Comparison of ENCODE assay signal across 8 cellular contexts in the genomic region with DNA sequence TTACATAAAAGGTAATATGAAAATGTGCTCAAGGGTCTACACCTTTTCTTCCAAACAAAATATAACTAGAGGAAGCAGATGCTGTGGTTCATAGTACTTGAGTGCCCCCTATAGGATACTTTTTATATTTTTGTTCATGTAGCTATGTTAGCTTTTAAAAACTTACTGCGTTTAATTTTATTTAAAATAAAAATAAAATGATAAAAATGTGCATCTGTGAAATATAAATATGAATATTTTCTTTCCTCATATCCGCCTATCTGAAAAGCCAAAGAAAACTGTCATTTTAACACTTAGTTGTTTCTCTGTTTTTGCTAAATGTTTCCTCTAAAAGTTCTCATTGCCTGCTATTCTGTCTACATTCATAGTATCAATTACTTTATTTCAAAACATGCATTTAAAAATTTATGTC. TPM values are rescaled to one million over a fixed set of nuclear protein-coding genes. Genes with fewer than 3 reads are reported as not detected.
DNase-seq lines count a peak whose midpoint lies in the region; ATAC-seq and TF ChIP-seq lines count a peak whose summit lies in the region.

No MANE protein-coding gene starts in this region.

- H2AFZ ChIP-seq in MM.1S (ENCODE audit: low read length) = no peak overlapping the region

- no peaks in the 10 kb centered on the region for H3K27me3 Mint-ChIP-seq in WTC11 (ENCODE audit: low read depth)
- H3K27me3 Mint-ChIP-seq in activated naive CD4-positive, alpha-beta T cell treated with anti-CD3 and anti-CD28 coated beads, Interleukin-2, amount 10 ng/mL, durations not matched to agents 7 days and 5 days = no peaks in the 10 kb centered on the region

- no peaks in the 10 kb centered on the region for H3K9me2 ChIP-seq in MM.1S (replicated peaks; ENCODE audit: insufficient read depth, low read length)

- no peak overlapping the region for H3K9ac ChIP-seq in MM.1S (ENCODE audit: low read length)

- H3K27ac ChIP-seq in MM.1S (ENCODE audit: low read length) (no peak overlapping the region), left lung (no peak overlapping the region)

- no peak overlapping the region for H3K27ac Mint-ChIP-seq in WTC11
- H3K27ac Mint-ChIP-seq in activated naive CD4-positive, alpha-beta T cell treated with anti-CD3 and anti-CD28 coated beads, Interleukin-2, amount 10 ng/mL, durations not matched to agents 7 days and 5 days = no peak overlapping the region

- no peaks in the 10 kb centered on the region for H4K20me1 ChIP-seq in MM.1S (ENCODE audit: insufficient read depth, low read length)

- no peaks in the 10 kb centered on the region for H3K36me3 ChIP-seq in MM.1S (replicated peaks; ENCODE audit: insufficient read depth, low read length)
- no peaks in the 10 kb centered on the region for H3K36me3 ChIP-seq in left lung

- H3K9me3 ChIP-seq in MM.1S (replicated peaks; ENCODE audit: insufficient read depth, low read length) (no peaks in the 10 kb centered on the region), left lung (no peaks in the 10 kb centered on the region)

- POLR2A ChIA-PET in WTC11 (lab: Charles Lee) = no interaction called here

- no peaks in the 10 kb centered on the region; the same call in 1 of the 2 replicates for H3K4me1 Mint-ChIP-seq in WTC11
- H3K4me1 Mint-ChIP-seq in activated naive CD4-positive, alpha-beta T cell treated with anti-CD3 and anti-CD28 coated beads, Interleukin-2, amount 10 ng/mL, durations not matched to agents 7 days and 5 days = no peaks in the 10 kb centered on the region

- no peak overlapping the region for H3K4me2 ChIP-seq in MM.1S (ENCODE audit: low read depth, low read length)

- H3K27me3 ChIP-seq in MM.1S (replicated peaks; ENCODE audit: insufficient read depth, low read length) (no peaks in the 10 kb centered on the region), left lung (no peaks in the 10 kb centered on the region)

- H3K36me3 Mint-ChIP-seq in WTC11 = no peaks in the 10 kb centered on the region
- H3K36me3 Mint-ChIP-seq in activated naive CD4-positive, alpha-beta T cell treated with anti-CD3 and anti-CD28 coated beads, Interleukin-2, amount 10 ng/mL, durations not matched to agents 7 days and 5 days = no peaks in the 10 kb centered on the region

- H3K79me2 ChIP-seq in MM.1S (ENCODE audit: low read length) = no peaks in the 10 kb centered on the region

- TF ChIP-seq CTCF in MM.1S (IDR thresholded peaks at IDR 0.05; ENCODE audit: low read length) (peak; percentile 45), WTC11 (IDR thresholded peaks at IDR 0.05) (peak; percentile 58; the same call in 1 of the 2 replicates), left lung (IDR thresholded peaks at IDR 0.05) (peak in 1 of 2 donors; percentile 37)

- ATAC-seq in WTC11 (no peak), left lung (peak; percentile 65), HG02840 (IDR thresholded peaks at IDR 0.05; ENCODE audit: low FRiP score, unreplicated experiment) (no peak), HG03432 (IDR thresholded peaks at IDR 0.05; ENCODE audit: unreplicated experiment) (no peak)

- H3K4me3 ChIP-seq in MM.1S (ENCODE audit: low read length) (no peak overlapping the region), left lung (no peak overlapping the region)

- CTCF ChIA-PET in WTC11 (lab: Charles Lee) = interaction anchor here (0.5 to 1.5 kb wide), 12 partner anchors 10 to 1554 kb away, joined by 3 to 10 read pairs (median 4); partner anchors contain the start of gene LRP1B
- CTCF ChIA-PET in activated naive CD4-positive, alpha-beta T cell treated with anti-CD3 and anti-CD28 coated beads, Interleukin-2, amount 10 ng/mL, durations not matched to agents 7 days and 5 days (lab: Charles Lee) = interaction anchor here (0.7 kb wide), 1 partner anchor 11 kb away, joined by 3 read pairs; no protein-coding TSS in a partner anchor

- H3K4me1 ChIP-seq in MM.1S (ENCODE audit: low read length) (no peaks in the 10 kb centered on the region), left lung (no peaks in the 10 kb centered on the region)

- DNase-seq in NOMO-1 treated with DMSO at 0.1 percent for 48 hours (lab: John Stamatoyannopoulos, UW; ENCODE audit: unreplicated experiment) (peak; percentile 47), NOMO-1 treated with dmso at 0.1 percent for 144 hours (lab: John Stamatoyannopoulos, UW; ENCODE audit: unreplicated experiment) (no peak), MM.1S (peak; percentile 43), WTC11 (ENCODE audit: low spot score) (no peak), left lung (no peak)
- no peak for DNase-seq in activated naive CD4-positive, alpha-beta T cell treated with anti-CD3 and anti-CD28 coated beads, Interleukin-2, amount 10 ng/mL, durations not matched to agents 7 days and 5 days

- no peak overlapping the region for H3K4me3 Mint-ChIP-seq in WTC11
- H3K4me3 Mint-ChIP-seq in activated naive CD4-positive, alpha-beta T cell treated with anti-CD3 and anti-CD28 coated beads, Interleukin-2, amount 10 ng/mL, durations not matched to agents 7 days and 5 days = no peak overlapping the region

- H3K9me3 Mint-ChIP-seq in WTC11 = no peaks in the 10 kb centered on the region
- H3K9me3 Mint-ChIP-seq in activated naive CD4-positive, alpha-beta T cell treated with anti-CD3 and anti-CD28 coated beads, Interleukin-2, amount 10 ng/mL, durations not matched to agents 7 days and 5 days = no peaks in the 10 kb centered on the region

- intact Hi-C loops in left lung (cut with DNase I) = no loop called here

- no peaks in the 10 kb centered on the region for H3F3A ChIP-seq in MM.1S (ENCODE audit: insufficient read depth, low read length)

TF ChIP-seq in WTC11, 78 proteins besides CTCF, POLR2A, EP300 and RAD21 (continues in another document):
- TF ChIP-seq ZNF532 (CRISPR knock-in tag; IDR thresholded peaks at IDR 0.05; ENCODE audit: borderline replicate concordance) = no peak
- TF ChIP-seq RELA (CRISPR knock-in tag; IDR thresholded peaks at IDR 0.05; ENCODE audit: borderline replicate concordance) = no peak
- TF ChIP-seq ZMAT4 (CRISPR knock-in tag; IDR thresholded peaks at IDR 0.05) = no peak
- TF ChIP-seq, protein P1, sequence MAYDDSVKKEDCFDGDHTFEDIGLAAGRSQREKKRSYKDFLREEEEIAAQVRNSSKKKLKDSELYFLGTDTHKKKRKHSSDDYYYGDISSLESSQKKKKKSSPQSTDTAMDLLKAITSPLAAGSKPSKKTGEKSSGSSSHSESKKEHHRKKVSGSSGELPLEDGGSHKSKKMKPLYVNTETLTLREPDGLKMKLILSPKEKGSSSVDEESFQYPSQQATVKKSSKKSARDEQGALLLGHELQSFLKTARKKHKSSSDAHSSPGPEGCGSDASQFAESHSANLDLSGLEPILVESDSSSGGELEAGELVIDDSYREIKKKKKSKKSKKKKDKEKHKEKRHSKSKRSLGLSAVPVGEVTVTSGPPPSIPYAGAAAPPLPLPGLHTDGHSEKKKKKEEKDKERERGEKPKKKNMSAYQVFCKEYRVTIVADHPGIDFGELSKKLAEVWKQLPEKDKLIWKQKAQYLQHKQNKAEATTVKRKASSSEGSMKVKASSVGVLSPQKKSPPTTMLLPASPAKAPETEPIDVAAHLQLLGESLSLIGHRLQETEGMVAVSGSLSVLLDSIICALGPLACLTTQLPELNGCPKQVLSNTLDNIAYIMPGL (CRISPR knock-in tag; IDR thresholded peaks at IDR 0.05) = no peak
- TF ChIP-seq MYBL2 (CRISPR knock-in tag; IDR thresholded peaks at IDR 0.05) = no peak
- TF ChIP-seq ATF3 (CRISPR knock-in tag; conservative IDR thresholded peaks at IDR 0.05) = no peak
- no peak for TF ChIP-seq NFE2L1 (CRISPR knock-in tag; IDR thresholded peaks at IDR 0.05)
- TF ChIP-seq GABPB1 (CRISPR knock-in tag; IDR thresholded peaks at IDR 0.05) = no peak

RNA-seq across cellular contexts. Expression of gene LRP1B, which starts 9.6 kb away (rescaled TPM):
- total RNA-seq in WTC11 (2021) = 0.14 to 0.52 TPM (median 0.44 TPM) in 3 replicates
- under 1 TPM; 0.03 to 0.05 TPM for total RNA-seq in left lung

Comparison
In these comparisons a context has a peak if more than half of its experiments do, and no peak if none do; other contexts are left out.
1. DNase-seq: peak in NOMO-1 treated with DMSO at 0.1 percent for 48 hours (single experiment) and MM.1S (single experiment); none in NOMO-1 treated with dmso at 0.1 percent for 144 hours (single experiment), WTC11 (single experiment), left lung (0 of 2) and activated naive CD4-positive, alpha-beta T cell treated with anti-CD3 and anti-CD28 coated beads, Interleukin-2, amount 10 ng/mL, durations not matched to agents 7 days and 5 days (single experiment).